Comparison of ENCODE assay signal across 8 cellular contexts in the genomic region with DNA sequence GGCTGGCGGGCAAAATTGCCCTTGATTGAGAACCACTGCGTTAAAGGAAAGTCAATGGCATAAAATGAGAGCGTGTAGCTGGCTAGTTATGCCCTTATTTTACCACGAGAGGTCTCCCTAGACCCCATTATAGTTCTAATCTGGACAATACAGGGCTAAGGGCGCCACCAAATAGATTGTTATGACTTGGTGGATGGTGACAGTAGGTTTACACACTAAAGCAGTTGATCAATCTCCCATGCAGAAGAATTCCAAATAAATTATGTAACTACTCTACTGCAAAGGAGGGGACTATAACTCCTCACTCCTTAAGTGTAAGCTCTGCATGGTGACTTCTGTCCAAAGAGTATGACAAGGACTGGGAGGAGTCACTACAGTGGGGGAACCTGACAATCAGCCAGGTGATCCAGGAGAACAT. TPM values are rescaled to one million over a fixed set of nuclear protein-coding genes. Genes with fewer than 3 reads are reported as not detected.
DNase-seq lines count a peak whose midpoint lies in the region; ATAC-seq and TF ChIP-seq lines count a peak whose summit lies in the region.

No MANE protein-coding gene starts in this region.

- no peaks in the 10 kb centered on the region for H3K79me2 ChIP-seq in Loucy (ENCODE audit: insufficient read depth, low read length)
- H3K79me2 ChIP-seq in PC-3 (ENCODE audit: low read length), result no peaks in the 10 kb centered on the region

- DNase-seq in AG20443 (ENCODE audit: low spot score) (peak; percentile 71), PC-3 (peak; percentile 88), heart left ventricle (peak in 2 of 5 donors; percentile 24 to 30), progenitor cell of endocrine pancreas (ENCODE audit: low spot score, unreplicated experiment) (no peak)
- DNase-seq in activated naive CD8-positive, alpha-beta T cell treated with anti-CD3 and anti-CD28 coated beads, Interleukin-2, amount 50 U/mL, for 24 hours, result peak; percentile 20

- no peak overlapping the region for H3K27ac ChIP-seq in PC-3 (ENCODE audit: low read length)
- no peak overlapping the region for H3K27ac ChIP-seq in heart left ventricle

- no peak for TF ChIP-seq POLR2A in heart left ventricle (IDR thresholded peaks at IDR 0.05)

- H2AFZ ChIP-seq in Loucy (ENCODE audit: low read length) (no peak overlapping the region), PC-3 (ENCODE audit: low read length) (peak overlapping the region; percentile 36; the same call in 1 of the 2 replicates)

- no peak overlapping the region for H3K4me3 ChIP-seq in Loucy (ENCODE audit: low read length, poor library complexity, severe bottlenecking)
- H3K4me3 ChIP-seq in PC-3 (ENCODE audit: low read length), result no peak overlapping the region
- H3K4me3 ChIP-seq in heart left ventricle, result no peak overlapping the region

- BruUV-seq in PC-3 (replicated peaks; lab: Mats Ljungman, UMichigan), result no TSS peak

- no peaks in the 10 kb centered on the region for H3K36me3 Mint-ChIP-seq in activated naive CD8-positive, alpha-beta T cell treated with anti-CD3 and anti-CD28 coated beads, Interleukin-2, amount 50 U/mL, for 24 hours (ENCODE audit: low read depth)
- no peaks in the 10 kb centered on the region for H3K36me3 Mint-ChIP-seq in progenitor cell of endocrine pancreas (ENCODE audit: insufficient read depth)

- H3K4me1 ChIP-seq in Loucy (ENCODE audit: insufficient read depth, low read length, poor library complexity, severe bottlenecking) (no peaks in the 10 kb centered on the region), PC-3 (ENCODE audit: insufficient read depth, low read length) (no peaks in the 10 kb centered on the region), heart left ventricle (peaks cover 0 to 9% (median 0%) of the 10 kb centered on the region in 12 donors)

- POLR2A ChIA-PET in PC-3 (lab: Charles Lee; ENCODE audit: unreplicated experiment), result interaction anchor here (0.6 kb wide), 1 partner anchor 101 kb away, joined by 4 read pairs; the partner anchor contains the start of gene SMG8

- no peaks in the 10 kb centered on the region for H3F3A ChIP-seq in Loucy (ENCODE audit: low read depth)
- no peaks in the 10 kb centered on the region for H3F3A ChIP-seq in PC-3 (ENCODE audit: low read length, unreplicated experiment)

- H3K36me3 ChIP-seq in Loucy (ENCODE audit: insufficient read depth, low read length) (no peaks in the 10 kb centered on the region), PC-3 (ENCODE audit: low read depth, low read length) (no peaks in the 10 kb centered on the region), heart left ventricle (no peaks in the 10 kb centered on the region)

- H3K27ac Mint-ChIP-seq in activated naive CD8-positive, alpha-beta T cell treated with anti-CD3 and anti-CD28 coated beads, Interleukin-2, amount 50 U/mL, for 24 hours, result no peak overlapping the region
- H3K27ac Mint-ChIP-seq in progenitor cell of endocrine pancreas, result no peak overlapping the region

- ATAC-seq in GM18868 (IDR thresholded peaks at IDR 0.05; ENCODE audit: unreplicated experiment), result peak; percentile 50
- peak; percentile 99 for ATAC-seq in PC-3
- peak; percentile 90 for ATAC-seq in activated naive CD8-positive, alpha-beta T cell treated with anti-CD3 and anti-CD28 coated beads, Interleukin-2, amount 50 U/mL, for 24 hours
- peak; percentile 83 to 96 (median 95) for ATAC-seq in heart left ventricle
- no peak for ATAC-seq in HG02938 (IDR thresholded peaks at IDR 0.05; ENCODE audit: unreplicated experiment)

- CTCF ChIA-PET in PC-3 (lab: Charles Lee), result interaction anchor here (0.5 to 1.7 kb wide), 11 partner anchors 13 to 893 kb away, joined by 3 to 7 read pairs (median 4); partner anchors contain the start of gene GDPD1

- H3K27me3 ChIP-seq in Loucy (ENCODE audit: insufficient read depth, low read length, poor library complexity, severe bottlenecking) (no peaks in the 10 kb centered on the region), PC-3 (ENCODE audit: low read length) (no peaks in the 10 kb centered on the region), heart left ventricle (no peaks in the 10 kb centered on the region)

- 0 to 2% (median 1%) methylated on average over 5 of the region's 5 CpGs for WGBS in heart left ventricle, 4 donors

- H3K4me1 Mint-ChIP-seq in activated naive CD8-positive, alpha-beta T cell treated with anti-CD3 and anti-CD28 coated beads, Interleukin-2, amount 50 U/mL, for 24 hours, result peaks cover 3% of the 10 kb centered on the region
- no peaks in the 10 kb centered on the region for H3K4me1 Mint-ChIP-seq in progenitor cell of endocrine pancreas (ENCODE audit: low read depth)

- H3K4me3 Mint-ChIP-seq in activated naive CD8-positive, alpha-beta T cell treated with anti-CD3 and anti-CD28 coated beads, Interleukin-2, amount 50 U/mL, for 24 hours, result no peak overlapping the region
- H3K4me3 Mint-ChIP-seq in progenitor cell of endocrine pancreas (ENCODE audit: low read depth), result no peak overlapping the region

- TF ChIP-seq CTCF in Loucy (conservative IDR thresholded peaks at IDR 0.05; ENCODE audit: low read length) (peak; percentile 84), PC-3 (conservative IDR thresholded peaks at IDR 0.05; ENCODE audit: low read depth, low read length) (peak; percentile 96), heart left ventricle (IDR thresholded peaks at IDR 0.05) (peak; percentile 69 to 94 (median 86)), progenitor cell of endocrine pancreas (IDR thresholded peaks at IDR 0.05; ENCODE audit: unreplicated experiment) (peak; percentile 87)

- H3K9ac ChIP-seq in Loucy (ENCODE audit: low read depth, low read length, poor library complexity, severe bottlenecking), result no peak overlapping the region
- H3K9ac ChIP-seq in PC-3 (ENCODE audit: low read length), result no peak overlapping the region

- no peaks in the 10 kb centered on the region for H3K27me3 Mint-ChIP-seq in activated naive CD8-positive, alpha-beta T cell treated with anti-CD3 and anti-CD28 coated beads, Interleukin-2, amount 50 U/mL, for 24 hours
- H3K27me3 Mint-ChIP-seq in progenitor cell of endocrine pancreas, result no peaks in the 10 kb centered on the region

- no peaks in the 10 kb centered on the region for H3K9me3 Mint-ChIP-seq in activated naive CD8-positive, alpha-beta T cell treated with anti-CD3 and anti-CD28 coated beads, Interleukin-2, amount 50 U/mL, for 24 hours
- H3K9me3 Mint-ChIP-seq in progenitor cell of endocrine pancreas (ENCODE audit: low read depth), result no peaks in the 10 kb centered on the region

- H3K9me2 ChIP-seq in Loucy (replicated peaks; ENCODE audit: low read depth, low read length) (no peaks in the 10 kb centered on the region), PC-3 (replicated peaks; ENCODE audit: low read length) (no peaks in the 10 kb centered on the region)

- intact Hi-C loops in PC-3 (cut with micrococcal nuclease) (loop anchor here (1.0 to 10.0 kb wide), 4 partner anchors 91 to 244 kb away; partner anchors contain the start of gene GDPD1), heart left ventricle (cut with DNase I) (loop anchor here in 9 of 10 donors (1.0 to 10.0 kb wide), 9 partner anchors 126 to 256 kb away; partner anchors contain the start of gene DHX40 (in 1 of the 9))

- no peaks in the 10 kb centered on the region for H3K9me3 ChIP-seq in Loucy (ENCODE audit: insufficient read depth, low read depth, low read length)
- H3K9me3 ChIP-seq in PC-3 (ENCODE audit: low read length), result no peaks in the 10 kb centered on the region
- no peaks in the 10 kb centered on the region for H3K9me3 ChIP-seq in heart left ventricle

- H3K4me2 ChIP-seq in Loucy (ENCODE audit: low read depth, low read length, poor library complexity, severe bottlenecking), result no peak overlapping the region
- H3K4me2 ChIP-seq in PC-3 (ENCODE audit: low read length), result 0 out of 2 replicates have a peak overlapping the region, but pooled peaks have one; percentile 4

- no peaks in the 10 kb centered on the region for H4K20me1 ChIP-seq in Loucy (ENCODE audit: insufficient read depth, low read length, poor library complexity, severe bottlenecking)
- H4K20me1 ChIP-seq in PC-3 (ENCODE audit: low read length), result no peaks in the 10 kb centered on the region

RNA-seq across cellular contexts. Expression of gene YPEL2, which starts 20.4 kb away (rescaled TPM):
- 0.47 and 1.1 TPM in 2 replicates for total RNA-seq in PC-3 (2014; rRNA removed)
- total RNA-seq in heart left ventricle, result 10 to 100 TPM; 14.9 to 65.5 (median 40.8) TPM
- polyA plus RNA-seq in heart left ventricle, result 10 to 100 TPM; 11.6 to 15.4 TPM
- 39.9 and 40.8 TPM in 2 replicates for total RNA-seq in progenitor cell of endocrine pancreas
